In genomic region chr12:131896811-131897270, GRCh38 we compare ENCODE assay signal across 8 cellular contexts. TPM values are rescaled to one million over a fixed set of nuclear protein-coding genes. Genes with fewer than 3 reads are reported as not detected.
A peak's percentile ranks its signal among the peaks of the same experiment; 100 is the strongest.
DNase-seq lines count a peak whose midpoint lies in the region; ATAC-seq and TF ChIP-seq lines count a peak whose summit lies in the region.

No MANE protein-coding gene starts in this region.

- no peaks in the 10 kb centered on the region for H3K27me3 ChIP-seq in rectal smooth muscle tissue (ENCODE audit: control insufficient read depth, insufficient read depth, low read length)

- in situ Hi-C loops in GM13977 (cut with MboI; ENCODE audit: low pct_unique_long_range_greater_than_20kb, low sequenced_read_pairs, unreplicated experiment) = no loop called here

- peaks cover 9% of the 10 kb centered on the region for H3K4me1 ChIP-seq in rectal smooth muscle tissue (ENCODE audit: control insufficient read depth, insufficient read depth, low read length)

- ATAC-seq in activated B cell treated with CpG ODN at 0.5 μM for 24 hours (ENCODE audit: low read depth) (no peak), HG03354 (IDR thresholded peaks at IDR 0.05; ENCODE audit: poor library complexity, severe bottlenecking, unreplicated experiment) (no peak), HG02642 (IDR thresholded peaks at IDR 0.05; ENCODE audit: poor library complexity, unreplicated experiment) (no peak), HG02798 (IDR thresholded peaks at IDR 0.05; ENCODE audit: poor library complexity, unreplicated experiment) (no peak)

- DNase-seq in GM13977 (ENCODE audit: low spot score) (peak; percentile 19), activated B cell treated with CpG ODN at 0.5 μM for 24 hours (no peak), cardiac septum (ENCODE audit: low spot score) (peak; percentile 95), D341Med (ENCODE audit: low spot score) (no peak)

- H3K4me1 Mint-ChIP-seq in activated B cell treated with CpG ODN at 0.5 μM for 24 hours = peaks cover 22% of the 10 kb centered on the region

- H3K27me3 Mint-ChIP-seq in activated B cell treated with CpG ODN at 0.5 μM for 24 hours = no peaks in the 10 kb centered on the region

- peak overlapping the region; percentile 86 for H3K4me3 ChIP-seq in rectal smooth muscle tissue (ENCODE audit: low read length)

- no peaks in the 10 kb centered on the region for H3K9me3 Mint-ChIP-seq in activated B cell treated with CpG ODN at 0.5 μM for 24 hours

- intact Hi-C loops in activated B cell treated with CpG ODN at 0.5 μM for 24 hours (cut with micrococcal nuclease) (loop anchor here (1.0 to 10.0 kb wide), 2 partner anchors 26 to 1022 kb away; partner anchors contain the start of gene RAN), cardiac septum (cut with DNase I) (loop anchor here (2.0 kb wide), 2 partner anchors 16 to 32 kb away; partner anchors contain the start of gene PUS1)

- TF ChIP-seq CTCF in GM13977 (IDR thresholded peaks at IDR 0.05; ENCODE audit: extremely low read depth, insufficient read depth, missing control alignments) (no peak), activated B cell treated with CpG ODN at 0.5 μM for 24 hours (IDR thresholded peaks at IDR 0.05) (no peak)

- peaks cover 3% of the 10 kb centered on the region for H3K36me3 ChIP-seq in rectal smooth muscle tissue (ENCODE audit: control insufficient read depth, insufficient read depth, low read length)

- CTCF ChIA-PET in activated B cell treated with CpG ODN at 0.5 μM for 24 hours (lab: Charles Lee) = no interaction called here

- no peak overlapping the region for H3K9ac ChIP-seq in rectal smooth muscle tissue (ENCODE audit: low read length)

- peak overlapping the region; percentile 46 for H3K4me3 Mint-ChIP-seq in activated B cell treated with CpG ODN at 0.5 μM for 24 hours

- H3K27ac ChIP-seq in rectal smooth muscle tissue (ENCODE audit: low read depth, low read length) = peak overlapping the region; percentile 100

- POLR2A ChIA-PET in activated B cell treated with CpG ODN at 0.5 μM for 24 hours (lab: Charles Lee) = interaction anchor here (1.0 to 1.6 kb wide), 5 partner anchors 27 to 186 kb away, joined by 3 to 14 read pairs (median 5); partner anchors contain the start of genes EP400 and SFSWAP

- H3K36me3 Mint-ChIP-seq in activated B cell treated with CpG ODN at 0.5 μM for 24 hours (ENCODE audit: low read depth) = no peaks in the 10 kb centered on the region

- H3K27ac Mint-ChIP-seq in activated B cell treated with CpG ODN at 0.5 μM for 24 hours = no peak overlapping the region

RNA-seq across cellular contexts. Expression of gene ULK1, which starts 2.4 kb away (rescaled TPM):
- total RNA-seq in activated B cell treated with CpG ODN at 0.5 μM for 24 hours = 20.1 and 27.0 TPM in 2 replicates
- total RNA-seq in cardiac septum = 43.7 TPM

RNA-seq across cellular contexts. Expression of gene PUS1, which starts 32.2 kb away (rescaled TPM):
- total RNA-seq in activated B cell treated with CpG ODN at 0.5 μM for 24 hours = 51.5 and 60.3 TPM in 2 replicates
- total RNA-seq in cardiac septum = 9.9 TPM

RNA-seq across cellular contexts. Expression of gene EP400, which starts 52.9 kb away (rescaled TPM):
- total RNA-seq in activated B cell treated with CpG ODN at 0.5 μM for 24 hours (57.8 and 65.6 TPM in 2 replicates), cardiac septum (23.1 TPM)

Comparison
In these comparisons a context has a peak if more than half of its experiments do, and no peak if none do; other contexts are left out.
1. DNase-seq: peak in GM13977 (single experiment) and cardiac septum (single experiment); none in activated B cell treated with CpG ODN at 0.5 μM for 24 hours (single experiment) and D341Med (single experiment).